ENCODE assay signal across 8 cellular contexts in the genomic region with DNA sequence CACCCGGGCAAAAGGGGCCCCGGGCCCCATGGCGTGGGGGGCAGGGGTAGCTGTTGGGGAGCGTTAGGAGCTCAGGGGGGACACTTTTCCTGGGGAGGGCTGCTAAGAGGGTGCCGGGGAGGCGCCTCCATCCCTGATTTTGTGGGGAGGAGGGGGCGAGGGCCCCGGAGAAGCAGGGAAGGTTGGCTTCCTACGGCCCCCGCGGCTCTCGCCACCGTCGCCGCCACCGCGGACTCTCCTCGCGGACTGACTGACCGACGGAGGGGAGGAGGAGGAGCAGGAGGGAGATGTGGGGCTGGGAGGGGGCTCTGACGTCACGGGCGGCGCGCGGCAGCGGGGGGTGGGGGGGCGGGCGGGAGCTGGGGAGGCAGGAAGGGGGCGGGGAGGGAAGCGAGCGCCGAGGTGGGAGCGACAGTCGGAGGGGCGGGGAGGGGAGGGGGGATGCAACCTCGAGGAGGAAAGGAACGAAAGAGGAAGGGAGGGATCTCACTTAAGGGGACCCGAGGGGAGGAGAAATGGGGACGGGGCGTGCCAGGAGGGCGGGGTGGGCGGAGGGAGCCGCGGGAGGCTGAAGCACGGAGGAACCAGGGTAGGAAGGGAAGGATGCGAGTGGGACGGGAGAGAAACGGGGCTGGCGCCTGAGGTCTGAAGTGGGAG. TPM values are rescaled to one million over a fixed set of nuclear protein-coding genes. Genes with fewer than 3 reads are reported as not detected.
DNase-seq lines count a peak whose midpoint lies in the region; ATAC-seq and TF ChIP-seq lines count a peak whose summit lies in the region.

No MANE protein-coding gene starts in this region.

- H3K27ac Mint-ChIP-seq in activated naive CD4-positive, alpha-beta T cell treated with anti-CD3 and anti-CD28 coated beads, Interleukin-2, amount 50 U/mL, for 72 hours: peak overlapping the region; percentile 59 to 73
- H3K27ac Mint-ChIP-seq in neural progenitor cell: peak overlapping the region; percentile 80

- H2AFZ ChIP-seq in ACC112 (ENCODE audit: low read length, unreplicated experiment) (peak overlapping the region; percentile 94), neural progenitor cell (replicated peaks) (peak overlapping the region; percentile 15)

- H3K9me3 ChIP-seq in neural progenitor cell (ENCODE audit: low read depth) (no peaks in the 10 kb centered on the region), thymus (ENCODE audit: control insufficient read depth) (no peaks in the 10 kb centered on the region)

- peaks cover 74% of the 10 kb centered on the region for H3K4me1 Mint-ChIP-seq in neural progenitor cell

- H3K79me2 ChIP-seq in ACC112 (ENCODE audit: control insufficient read depth, insufficient read depth, low read length, unreplicated experiment): peaks cover 13% of the 10 kb centered on the region
- peaks cover 36% of the 10 kb centered on the region for H3K79me2 ChIP-seq in neural progenitor cell (ENCODE audit: low read depth)

- H3K27me3 Mint-ChIP-seq in neural progenitor cell (ENCODE audit: insufficient read depth, low read depth): peaks cover 11% of the 10 kb centered on the region

- peak overlapping the region; percentile 55 for H3K27ac ChIP-seq in ACC112 (ENCODE audit: low read depth, low read length)
- no peak overlapping the region for H3K27ac ChIP-seq in neural progenitor cell
- no peak overlapping the region for H3K27ac ChIP-seq in thymus (ENCODE audit: low read depth)

- peak overlapping the region; percentile 41 for H3K9ac ChIP-seq in neural progenitor cell

- TF ChIP-seq CTCF in neural progenitor cell (IDR thresholded peaks at IDR 0.05): no peak

- peaks cover 44% of the 10 kb centered on the region for H3K4me1 ChIP-seq in ACC112 (ENCODE audit: control insufficient read depth, insufficient read depth, low read length, unreplicated experiment)
- peaks cover 66% of the 10 kb centered on the region for H3K4me1 ChIP-seq in neural progenitor cell
- peaks cover 6% of the 10 kb centered on the region for H3K4me1 ChIP-seq in thymus (ENCODE audit: control insufficient read depth, insufficient read depth, low read length)

- H3K27me3 ChIP-seq in ACC112 (ENCODE audit: insufficient read depth, low read length) (no peaks in the 10 kb centered on the region), H7 (ENCODE audit: control insufficient read depth, insufficient read depth, low read length) (no peaks in the 10 kb centered on the region; the same call in 1 of the 2 replicates), neural progenitor cell (peaks cover 34% of the 10 kb centered on the region), thymus (ENCODE audit: control insufficient read depth, insufficient read depth) (peaks cover 32% of the 10 kb centered on the region)

- WGBS in thymus: 2% methylated on average over 51 of the region's 51 CpGs

- peak overlapping the region; percentile 97 for H3K4me2 ChIP-seq in neural progenitor cell

- peak; percentile 14 to 43 for ATAC-seq in activated naive CD4-positive, alpha-beta T cell treated with anti-CD3 and anti-CD28 coated beads, Interleukin-2, amount 50 U/mL, for 72 hours
- no peak for ATAC-seq in HG03135 (IDR thresholded peaks at IDR 0.05; ENCODE audit: unreplicated experiment)

- DNase-seq in H7 (peak; percentile 97), SK-N-DZ (ENCODE audit: low spot score) (peak; percentile 70), germinal center (ENCODE audit: low spot score) (peak; percentile 66), neural progenitor cell (ENCODE audit: low spot score) (peak; percentile 91)
- DNase-seq in activated naive CD4-positive, alpha-beta T cell treated with anti-CD3 and anti-CD28 coated beads, Interleukin-2, amount 50 U/mL, for 72 hours (ENCODE audit: low spot score in 2 of 2): no peak

- H4K20me1 ChIP-seq in neural progenitor cell (ENCODE audit: low read depth): peaks cover 78% of the 10 kb centered on the region

- peak overlapping the region; percentile 92 for H3K4me3 Mint-ChIP-seq in neural progenitor cell

- peaks cover 82% of the 10 kb centered on the region for H3F3A ChIP-seq in neural progenitor cell (ENCODE audit: low read depth)

- no peaks in the 10 kb centered on the region for H3K36me3 ChIP-seq in ACC112 (ENCODE audit: insufficient read depth, low read length)
- peaks cover 10% of the 10 kb centered on the region for H3K36me3 ChIP-seq in H7 (replicated peaks; ENCODE audit: control insufficient read depth, insufficient read depth, low read length)
- no peaks in the 10 kb centered on the region for H3K36me3 ChIP-seq in neural progenitor cell
- H3K36me3 ChIP-seq in thymus (ENCODE audit: control insufficient read depth, insufficient read depth): no peaks in the 10 kb centered on the region

- no peaks in the 10 kb centered on the region for H3K36me3 Mint-ChIP-seq in activated naive CD4-positive, alpha-beta T cell treated with anti-CD3 and anti-CD28 coated beads, Interleukin-2, amount 50 U/mL, for 72 hours
- H3K36me3 Mint-ChIP-seq in neural progenitor cell: peaks cover 11% of the 10 kb centered on the region

- H3K4me3 ChIP-seq in ACC112 (ENCODE audit: low read depth, low read length) (peak overlapping the region; percentile 93), H7 (ENCODE audit: insufficient read depth, low read depth, low read length) (peak overlapping the region; percentile 67), neural progenitor cell (peak overlapping the region; percentile 96), thymus (ENCODE audit: low read length) (peak overlapping the region; percentile 60)

- H3K9me3 Mint-ChIP-seq in activated naive CD4-positive, alpha-beta T cell treated with anti-CD3 and anti-CD28 coated beads, Interleukin-2, amount 50 U/mL, for 72 hours: no peaks in the 10 kb centered on the region
- no peaks in the 10 kb centered on the region for H3K9me3 Mint-ChIP-seq in neural progenitor cell

RNA-seq across cellular contexts. Expression of gene GABBR1, which starts 5.1 kb away (rescaled TPM):
- 21.8 and 23.2 TPM in 2 replicates for total RNA-seq in H7 (2014; rRNA removed; shearing (Covaris generic))
- polyA plus RNA-seq in SK-N-DZ (2014; cell fraction: cytosol; rRNA removed): 8.3 and 10.0 TPM in 2 replicates
- polyA plus RNA-seq in SK-N-DZ (2014; cell fraction: nucleus; rRNA removed): 73.7 and 120 TPM in 2 replicates
- total RNA-seq in activated naive CD4-positive, alpha-beta T cell treated with anti-CD3 and anti-CD28 coated beads, Interleukin-2, amount 50 U/mL, for 72 hours: 10 to 100 TPM; 21.7 to 25.3 TPM
- total RNA-seq in neural progenitor cell (ENCODE audit: low replicate concordance): 25.4 and 37.4 TPM in 2 replicates
- polyA plus RNA-seq in thymus: 20.5 TPM

RNA-seq across cellular contexts. Expression of gene MOG, which starts 29.0 kb away (rescaled TPM):
- total RNA-seq in H7 (2014; rRNA removed; shearing (Covaris generic)): 1.4 and 2.0 TPM in 2 replicates
- polyA plus RNA-seq in SK-N-DZ (2014; cell fraction: cytosol; rRNA removed): not detected in 2 replicates
- not detected in 2 replicates for polyA plus RNA-seq in SK-N-DZ (2014; cell fraction: nucleus; rRNA removed)
- not detected for total RNA-seq in activated naive CD4-positive, alpha-beta T cell treated with anti-CD3 and anti-CD28 coated beads, Interleukin-2, amount 50 U/mL, for 72 hours
- total RNA-seq in neural progenitor cell (ENCODE audit: low replicate concordance): not detected in 2 replicates
- polyA plus RNA-seq in thymus: 0.11 TPM

RNA-seq across cellular contexts. Expression of gene OR2H2, which starts 43.0 kb away (rescaled TPM):
- not detected in 2 replicates for total RNA-seq in H7 (2014; rRNA removed; shearing (Covaris generic))
- polyA plus RNA-seq in SK-N-DZ (2014; cell fraction: cytosol; rRNA removed): not detected in 2 replicates
- not detected in 2 replicates for polyA plus RNA-seq in SK-N-DZ (2014; cell fraction: nucleus; rRNA removed)
- not detected for total RNA-seq in activated naive CD4-positive, alpha-beta T cell treated with anti-CD3 and anti-CD28 coated beads, Interleukin-2, amount 50 U/mL, for 72 hours
- not detected in 2 replicates for total RNA-seq in neural progenitor cell (ENCODE audit: low replicate concordance)
- under 0.01 TPM for polyA plus RNA-seq in thymus

RNA-seq across cellular contexts. Expression of gene ZFP57, which starts 53.1 kb away (rescaled TPM):
- total RNA-seq in H7 (2014; rRNA removed; shearing (Covaris generic)): 0.10 and 0.74 TPM in 2 replicates
- not detected in 2 replicates for polyA plus RNA-seq in SK-N-DZ (2014; cell fraction: cytosol; rRNA removed)
- polyA plus RNA-seq in SK-N-DZ (2014; cell fraction: nucleus; rRNA removed): not detected in 2 replicates
- 1 to 10 TPM in 1 of 2 donors, not detected in 1; 5.9 TPM for total RNA-seq in activated naive CD4-positive, alpha-beta T cell treated with anti-CD3 and anti-CD28 coated beads, Interleukin-2, amount 50 U/mL, for 72 hours
- total RNA-seq in neural progenitor cell (ENCODE audit: low replicate concordance): not detected in 2 replicates
- polyA plus RNA-seq in thymus: 0.05 TPM

Comparison
In these comparisons a context has a peak if more than half of its experiments do, and no peak if none do; other contexts are left out.
1. DNase-seq: peak in H7 (single experiment), SK-N-DZ (single experiment), germinal center (single experiment) and neural progenitor cell (single experiment); none in activated naive CD4-positive, alpha-beta T cell treated with anti-CD3 and anti-CD28 coated beads, Interleukin-2, amount 50 U/mL, for 72 hours (0 of 2).
2. Peak in every context shown above with its lines, with median percentiles within 50 percentile points of each other: H3K4me3 ChIP-seq.